9 cellular contexts compared by ENCODE assay signal in genomic region chr5:68239485-68239884, GRCh38. TPM values are rescaled to one million over a fixed set of nuclear protein-coding genes. Genes with fewer than 3 reads are reported as not detected.
A peak's percentile ranks its signal among the peaks of the same experiment; 100 is the strongest.
DNase-seq lines count a peak whose midpoint lies in the region; ATAC-seq and TF ChIP-seq lines count a peak whose summit lies in the region.
"Had no signal": no experiment of that assay in that cellular context is flagged by ENCODE, and none has a peak within 500 bp of the region (broad histone marks: within the 10 kb centered on the region; RNA-seq: fewer than 3 reads in every experiment).

No MANE protein-coding gene starts in this region.

- TF ChIP-seq POLR2A in spleen (IDR thresholded peaks at IDR 0.05), result no peak

- H3K27me3 ChIP-seq in spleen (replicated peaks in 1 of 7), result no peaks in the 10 kb centered on the region

- in situ Hi-C loops in SK-MEL-5 (cut with HindIII; ENCODE audit: low pct_unique_long_range_greater_than_20kb, low sequenced_read_pairs), result no loop called here

- H3K27ac ChIP-seq in spleen, result peak overlapping the region; percentile 44 to 82 (median 72)
- H3K27ac ChIP-seq: SK-N-MC had no signal

- WGBS in spleen, 5 donors, result 1 to 11% (median 4%) methylated on average over 7 of the region's 7 CpGs

- no peaks in the 10 kb centered on the region for H3K9me3 ChIP-seq in spleen

- DNase-seq in SK-MEL-5 (ENCODE audit: low read depth, low spot score) (peak; percentile 99), left ventricle myocardium superior (peak; percentile 76), spleen (peak; percentile 92), NCI-H2029 (lab: John Stamatoyannopoulos, UW) (no peak), SHP77 treated with DMSO at 0.1 percent for 48 hours (lab: John Stamatoyannopoulos, UW) (no peak)
- DNase-seq in activated naive CD4-positive, alpha-beta T cell treated with Interleukin-2 at 50 U/mL for 16 hours, result peak; percentile 75

- H3K4me3 ChIP-seq in spleen, result peak overlapping the region in 1 of 8 donors; percentile 29
- H3K4me3 ChIP-seq: SK-N-MC had no signal

- intact Hi-C loops in left ventricle myocardium superior (cut with micrococcal nuclease) (no loop called here), spleen (cut with DNase I; ENCODE audit: low total_unique reads) (no loop called here)

- peak; percentile 71 for ATAC-seq in GM18499 (IDR thresholded peaks at IDR 0.05; ENCODE audit: insufficient read depth, unreplicated experiment)
- peak; percentile 81 for ATAC-seq in HG02885 (IDR thresholded peaks at IDR 0.05; ENCODE audit: poor library complexity, unreplicated experiment)
- peak; percentile 62 for ATAC-seq in left ventricle myocardium superior

- peaks cover 0 to 6% (median 0%) of the 10 kb centered on the region in 6 donors for H3K36me3 ChIP-seq in spleen

- TF ChIP-seq CTCF in spleen (IDR thresholded peaks at IDR 0.05 in 8 of 11, conservative IDR thresholded peaks at IDR 0.05 in 3 of 11), result peak in 4 of 11 experiments; percentile 8 to 19 (median 14)

- peaks cover 34 to 100% (median 75%) of the 10 kb centered on the region in 6 donors for H3K4me1 ChIP-seq in spleen

RNA-seq across cellular contexts. Expression of gene PIK3R1, which starts 23.9 kb away (rescaled TPM):
- 60.0 and 64.6 TPM in 2 replicates for total RNA-seq in SK-MEL-5 (2014; rRNA removed; shearing (Covaris generic))
- 17.5 and 22.0 TPM in 2 replicates for polyA plus RNA-seq in SK-MEL-5 (2015; cell fraction: cytosol; rRNA removed)
- polyA plus RNA-seq in SK-MEL-5 (2015; cell fraction: nucleus; rRNA removed), result 36.6 and 58.0 TPM in 2 replicates
- total RNA-seq in left ventricle myocardium superior, result 119 TPM
- 100 to 1,000 TPM in 5 of 7 donors, 10 to 100 TPM in 2; 72.7 to 200 (median 123) TPM for total RNA-seq in spleen
- 10 to 100 TPM in 1 of 3 donors, 1 to 10 TPM in 2; 4.9 to 15.1 (median 7.6) TPM for polyA plus RNA-seq in spleen

Comparison
In these comparisons a context has a peak if more than half of its experiments do, and no peak if none do; other contexts are left out.
1. DNase-seq: peak in SK-MEL-5 (single experiment), activated naive CD4-positive, alpha-beta T cell treated with Interleukin-2 at 50 U/mL for 16 hours (single experiment), left ventricle myocardium superior (single experiment) and spleen (single experiment); none in NCI-H2029 (single experiment) and SHP77 treated with DMSO at 0.1 percent for 48 hours (single experiment).
2. Peak in every context shown above with its lines, with median percentiles within 50 percentile points of each other: ATAC-seq.